Comparison of ENCODE assay signal across 13 cellular contexts in the genomic region with DNA sequence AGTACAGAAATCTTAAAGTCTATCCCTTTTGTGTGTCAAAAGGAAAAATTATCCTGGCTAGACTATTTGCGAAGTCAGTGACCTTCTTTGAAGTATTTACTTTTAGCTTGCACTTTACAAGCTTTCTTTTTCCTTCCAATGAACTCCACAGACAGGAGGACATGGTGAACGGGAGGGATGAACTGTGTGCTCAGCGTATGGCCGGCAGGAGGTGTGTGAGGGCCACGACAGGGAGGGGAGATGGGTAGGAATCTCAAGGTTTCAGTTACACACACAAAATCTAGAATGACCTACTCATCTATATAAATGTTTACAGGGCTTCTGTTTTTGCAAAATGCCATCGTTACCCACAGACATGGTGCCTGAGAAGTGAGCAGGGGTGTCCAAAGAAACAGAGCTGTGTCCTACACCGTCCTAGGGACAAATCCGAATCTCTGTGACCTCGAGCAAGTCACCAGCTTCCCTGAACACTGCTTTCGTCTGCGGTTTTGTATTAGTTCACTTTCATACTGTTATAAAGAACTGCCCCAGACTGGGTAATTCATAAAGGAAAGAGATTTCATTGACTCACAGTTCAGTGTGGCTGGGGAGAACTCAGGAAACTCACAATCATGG.
DNase-seq lines count a peak whose midpoint lies in the region; ATAC-seq and TF ChIP-seq lines count a peak whose summit lies in the region.
"Had no signal": no experiment of that assay in that cellular context is flagged by ENCODE, and none has a peak within 500 bp of the region (broad histone marks: within the 10 kb centered on the region; RNA-seq: fewer than 3 reads in every experiment).

No MANE protein-coding gene starts in this region.

- H2AFZ ChIP-seq in GM23338 = no peak overlapping the region

- no peak overlapping the region for H3K4me2 ChIP-seq in GM23338

- H3K4me1 ChIP-seq in GM23338 (ENCODE audit: insufficient read depth) (no peaks in the 10 kb centered on the region), prostate gland (replicated peaks) (no peaks in the 10 kb centered on the region)
- H3K4me1 ChIP-seq: left ventricle myocardium inferior had no signal

- H3K4me3 ChIP-seq in GM23338 (no peak overlapping the region), choroid plexus epithelial cell (ENCODE audit: low read depth, low read length) (no peak overlapping the region), prostate gland (no peak overlapping the region)
- H3K4me3 ChIP-seq: left ventricle myocardium inferior had no signal

- no peaks in the 10 kb centered on the region; the same call in 2 of the 3 replicates for H3K4me1 Mint-ChIP-seq in GM23338

- no peaks in the 10 kb centered on the region for H3K9me3 ChIP-seq in prostate gland
- H3K9me3 ChIP-seq: left ventricle myocardium inferior had no signal

- DNase-seq in GM23338 (ENCODE audit: low spot score) (peak; percentile 39), NCI-H510A treated with DMSO at 0.1 percent for 48 hours (lab: John Stamatoyannopoulos, UW) (peak; percentile 39), choroid plexus epithelial cell (ENCODE audit: low read depth) (peak; percentile 60), prostate gland (ENCODE audit: low spot score) (no peak), SKM-1 (lab: John Stamatoyannopoulos, UW; ENCODE audit: unreplicated experiment) (no peak)
- DNase-seq: activated CD4-positive, alpha-beta T cell treated with anti-CD3 and anti-CD28 coated beads, Interleukin-2, amount 50 U/mL, for 4 hours; activated gamma-delta T cell treated with Interleukin-2 at 50 U/mL for 16 hours; DMS 273 treated with DMSO at 0.1 percent for 48 hours; left ventricle myocardium inferior; MV-4-11 had no signal

- no peaks in the 10 kb centered on the region for H3K27me3 ChIP-seq in GM23338 (ENCODE audit: insufficient read depth)
- H3K27me3 ChIP-seq in prostate gland (replicated peaks; ENCODE audit: insufficient read depth) = no peaks in the 10 kb centered on the region

- H3K36me3 ChIP-seq in GM23338 (ENCODE audit: insufficient read depth) (no peaks in the 10 kb centered on the region), prostate gland (no peaks in the 10 kb centered on the region)
- H3K36me3 ChIP-seq: left ventricle myocardium inferior had no signal

- 45% methylated on average over 11 of the region's 11 CpGs for WGBS in prostate gland

- H3K9me3 Mint-ChIP-seq in GM23338 = no peaks in the 10 kb centered on the region

- no peaks in the 10 kb centered on the region for H3K79me2 ChIP-seq in GM23338 (replicated peaks; ENCODE audit: insufficient read depth)

- intact Hi-C loops in prostate gland (cut with DNase I) = no loop called here

- TF ChIP-seq CTCF in GM23338 (conservative IDR thresholded peaks at IDR 0.05; ENCODE audit: low read depth in 2 of 2) (peak; percentile 42 to 64), choroid plexus epithelial cell (conservative IDR thresholded peaks at IDR 0.05; ENCODE audit: low read depth, low read length) (peak; percentile 67), prostate gland (IDR thresholded peaks at IDR 0.05) (peak in 3 of 4 experiments; percentile 26 to 39 (median 28))

- H3K27ac Mint-ChIP-seq in GM23338 = no peak overlapping the region
- H3K27ac Mint-ChIP-seq: natural killer cell treated with Interleukin-12 subunit alpha and Interleukin-12 subunit beta and Interleukin-15 and Interleukin-18, amount 100 ng/mL, for 72 hours had no signal

- H3K36me3 Mint-ChIP-seq in GM23338 (ENCODE audit: low read depth) = no peaks in the 10 kb centered on the region
- H3K36me3 Mint-ChIP-seq: natural killer cell treated with Interleukin-12 subunit alpha and Interleukin-12 subunit beta and Interleukin-15 and Interleukin-18, amount 100 ng/mL, for 72 hours had no signal

- TF ChIP-seq POLR2A in prostate gland (IDR thresholded peaks at IDR 0.05) = no peak

- H3K27me3 Mint-ChIP-seq in GM23338 (ENCODE audit: insufficient read depth, low read depth, poor library complexity) = peaks cover 2% of the 10 kb centered on the region
- H3K27me3 Mint-ChIP-seq: natural killer cell treated with Interleukin-12 subunit alpha and Interleukin-12 subunit beta and Interleukin-15 and Interleukin-18, amount 100 ng/mL, for 72 hours had no signal

- no peak overlapping the region for H3K4me3 Mint-ChIP-seq in GM23338
- H3K4me3 Mint-ChIP-seq: natural killer cell treated with Interleukin-12 subunit alpha and Interleukin-12 subunit beta and Interleukin-15 and Interleukin-18, amount 100 ng/mL, for 72 hours had no signal

- no peaks in the 10 kb centered on the region for H3F3A ChIP-seq in GM23338 (replicated peaks; ENCODE audit: low read depth)

- no peaks in the 10 kb centered on the region for H4K20me1 ChIP-seq in GM23338 (replicated peaks; ENCODE audit: insufficient read depth)

- no peaks in the 10 kb centered on the region for H3K9me2 ChIP-seq in GM23338 (ENCODE audit: insufficient read depth)

- ATAC-seq in GM23338 (peak; percentile 74), GM21529 (IDR thresholded peaks at IDR 0.05; ENCODE audit: unreplicated experiment) (no peak), HG03457 (IDR thresholded peaks at IDR 0.05; ENCODE audit: unreplicated experiment) (no peak)
- ATAC-seq: natural killer cell treated with Interleukin-12 subunit alpha and Interleukin-12 subunit beta and Interleukin-15 and Interleukin-18, amount 100 ng/mL, for 72 hours had no signal

- H3K27ac ChIP-seq in GM23338 (ENCODE audit: low read depth) = no peak overlapping the region
- no peak overlapping the region for H3K27ac ChIP-seq in prostate gland
- H3K27ac ChIP-seq: left ventricle myocardium inferior had no signal

TF ChIP-seq in GM23338, 12 proteins besides CTCF, POLR2A, EP300 and RAD21:
- TF ChIP-seq CREB1 (CRISPR knock-in tag; IDR thresholded peaks at IDR 0.05; ENCODE audit: low read depth) = no peak
- TF ChIP-seq, protein P1, sequence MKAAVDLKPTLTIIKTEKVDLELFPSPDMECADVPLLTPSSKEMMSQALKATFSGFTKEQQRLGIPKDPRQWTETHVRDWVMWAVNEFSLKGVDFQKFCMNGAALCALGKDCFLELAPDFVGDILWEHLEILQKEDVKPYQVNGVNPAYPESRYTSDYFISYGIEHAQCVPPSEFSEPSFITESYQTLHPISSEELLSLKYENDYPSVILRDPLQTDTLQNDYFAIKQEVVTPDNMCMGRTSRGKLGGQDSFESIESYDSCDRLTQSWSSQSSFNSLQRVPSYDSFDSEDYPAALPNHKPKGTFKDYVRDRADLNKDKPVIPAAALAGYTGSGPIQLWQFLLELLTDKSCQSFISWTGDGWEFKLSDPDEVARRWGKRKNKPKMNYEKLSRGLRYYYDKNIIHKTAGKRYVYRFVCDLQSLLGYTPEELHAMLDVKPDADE (IDR thresholded peaks at IDR 0.05) = no peak
- TF ChIP-seq NANOG (IDR thresholded peaks at IDR 0.05; ENCODE audit: borderline replicate concordance) = no peak
- no peak for TF ChIP-seq POLR2AphosphoS5 (IDR thresholded peaks at IDR 0.05; ENCODE audit: low read depth)
- TF ChIP-seq EZH2phosphoT487 (IDR thresholded peaks at IDR 0.05; ENCODE audit: unreplicated experiment) = no peak
- no peak for TF ChIP-seq EZH2 (IDR thresholded peaks at IDR 0.05; ENCODE audit: low read depth, unreplicated experiment)
- no peak for TF ChIP-seq REST (IDR thresholded peaks at IDR 0.05; ENCODE audit: unreplicated experiment)
- TF ChIP-seq ZNF114 (CRISPR knock-in tag; IDR thresholded peaks at IDR 0.05) = no peak
TF ChIP-seq in GM23338: peak in this region for 0.

Comparison
In these comparisons a context has a peak if more than half of its experiments do, and no peak if none do; other contexts are left out.
1. DNase-seq: peak in GM23338 (single experiment), NCI-H510A treated with DMSO at 0.1 percent for 48 hours (single experiment) and choroid plexus epithelial cell (single experiment); none in prostate gland (single experiment) and SKM-1 (single experiment).
2. Peak in every context shown above with its lines, with median percentiles within 50 percentile points of each other: CTCF ChIP-seq.